Comparison of ENCODE assay signal across 8 cellular contexts in genomic region chr5:16455670-16456069, GRCh38. TPM values are rescaled to one million over a fixed set of nuclear protein-coding genes. Genes with fewer than 3 reads are reported as not detected.
DNase-seq lines count a peak whose midpoint lies in the region; ATAC-seq and TF ChIP-seq lines count a peak whose summit lies in the region.

No MANE protein-coding gene starts in this region.

- no peak overlapping the region for H4K5ac ChIP-seq in mesendoderm (ENCODE audit: low read length)

- H3K9me2 ChIP-seq in HCT116 (ENCODE audit: insufficient read depth) (no peaks in the 10 kb centered on the region), PC-9 (ENCODE audit: insufficient read depth) (no peaks in the 10 kb centered on the region)

- TF ChIP-seq POLR2A in HCT116 (IDR thresholded peaks at IDR 0.05; ENCODE audit: borderline replicate concordance, extremely low read depth, insufficient read depth, insufficient read length), result no peak

- peaks cover 40 to 66% (median 51%) of the 10 kb centered on the region in 4 donors for H3K4me1 Mint-ChIP-seq in CD4-positive, alpha-beta memory T cell
- peaks cover 30% of the 10 kb centered on the region for H3K4me1 Mint-ChIP-seq in activated T-helper 17 cell treated with anti-CD3 and anti-CD28 coated beads, Interleukin-2, amount 50 U/mL, for 72 hours

- TF ChIP-seq CTCF in HCT116 (IDR thresholded peaks at IDR 0.05 in 2 of 3, conservative IDR thresholded peaks at IDR 0.05 in 1 of 3; ENCODE audit: borderline replicate concordance in 1 of 3, insufficient read depth in 1 of 3, low read depth in 2 of 3, low read length in 2 of 3) (no peak), PC-9 (conservative IDR thresholded peaks at IDR 0.05) (no peak)

- peak overlapping the region in 6 of 7 donors; percentile 43 to 92 (median 80) for H3K27ac Mint-ChIP-seq in CD4-positive, alpha-beta memory T cell
- peak overlapping the region; percentile 72 for H3K27ac Mint-ChIP-seq in activated T-helper 17 cell treated with anti-CD3 and anti-CD28 coated beads, Interleukin-2, amount 50 U/mL, for 72 hours

- no peaks in the 10 kb centered on the region for H3K9me3 Mint-ChIP-seq in CD4-positive, alpha-beta memory T cell
- H3K9me3 Mint-ChIP-seq in activated T-helper 17 cell treated with anti-CD3 and anti-CD28 coated beads, Interleukin-2, amount 50 U/mL, for 72 hours, result no peaks in the 10 kb centered on the region

- no peaks in the 10 kb centered on the region for H3K27me3 ChIP-seq in CD4-positive, alpha-beta memory T cell (ENCODE audit: insufficient read depth, low read length)
- H3K27me3 ChIP-seq in HCT116 (ENCODE audit: insufficient read depth, low read length) (no peaks in the 10 kb centered on the region), mesendoderm (ENCODE audit: insufficient read depth, low read length, poor library complexity) (no peaks in the 10 kb centered on the region), PC-9 (ENCODE audit: insufficient read depth, low read depth) (no peaks in the 10 kb centered on the region)

- H3K9ac ChIP-seq in HCT116 (ENCODE audit: low read length) (no peak overlapping the region), mesendoderm (ENCODE audit: low read length) (peak overlapping the region; percentile 27)

- no peak overlapping the region for H2AFZ ChIP-seq in HCT116 (ENCODE audit: low read depth, low read length, poor library complexity, severe bottlenecking)
- no peak overlapping the region for H2AFZ ChIP-seq in PC-9

- peak overlapping the region; percentile 71 for H3K56ac ChIP-seq in mesendoderm (ENCODE audit: low read length)

- DNase-seq in CD4-positive, alpha-beta memory T cell, result no peak
- no peak for DNase-seq in HCT116 (ENCODE audit: low read depth, low spot score)
- DNase-seq in mesendoderm, result no peak
- DNase-seq in NCI-H1417 treated with DMSO at 0.1 percent for 48 hours (lab: John Stamatoyannopoulos, UW), result no peak
- DNase-seq in T-helper 9 cell, result no peak
- no peak for DNase-seq in PC-9

- H2AK5ac ChIP-seq in mesendoderm (ENCODE audit: low read length), result no peak overlapping the region

- H3K4me3 ChIP-seq in CD4-positive, alpha-beta memory T cell (ENCODE audit: low read length in 2 of 2), result peak overlapping the region in 1 of 2 donors; percentile 4
- no peak overlapping the region for H3K4me3 ChIP-seq in HCT116 (replicated peaks in 1 of 2; ENCODE audit: low read depth in 1 of 2, low read length in 2 of 2)
- no peak overlapping the region for H3K4me3 ChIP-seq in mesendoderm (ENCODE audit: low read length)
- no peak overlapping the region for H3K4me3 ChIP-seq in PC-9

- peak overlapping the region; percentile 36 for H3K4ac ChIP-seq in mesendoderm (ENCODE audit: low read depth, low read length)

- H3K36me3 ChIP-seq in CD4-positive, alpha-beta memory T cell (ENCODE audit: insufficient read depth, low read length), result peaks cover 65% of the 10 kb centered on the region
- H3K36me3 ChIP-seq in HCT116 (ENCODE audit: control insufficient read depth in 1 of 2, insufficient read depth in 2 of 2, low read length in 2 of 2) (peaks cover 36 to 59% of the 10 kb centered on the region in 2 experiments), mesendoderm (ENCODE audit: control insufficient read depth, insufficient read depth, low read length) (peaks cover 4% of the 10 kb centered on the region), PC-9 (ENCODE audit: low read depth) (peaks cover 64% of the 10 kb centered on the region)

- intact Hi-C loops in CD4-positive, alpha-beta memory T cell (cut with micrococcal nuclease), result loop anchor here (1.0 kb wide), 2 partner anchors 10 to 211 kb away; partner anchors contain the start of gene ZNF622
- intact Hi-C loops in HCT116 (cut with micrococcal nuclease) (loop anchor here (2.0 to 5.0 kb wide), 2 partner anchors 295 to 1348 kb away; no protein-coding TSS in a partner anchor), PC-9 (cut with micrococcal nuclease; ENCODE audit: unreplicated experiment) (loop anchor here (1.0 kb wide), 1 partner anchor 295 kb away; no protein-coding TSS in a partner anchor)

- H4K20me1 ChIP-seq in HCT116 (ENCODE audit: insufficient read depth) (no peaks in the 10 kb centered on the region), PC-9 (ENCODE audit: insufficient read depth) (peaks cover 60% of the 10 kb centered on the region)

- peak overlapping the region; percentile 85 for H2BK120ac ChIP-seq in mesendoderm (ENCODE audit: low read depth, low read length)

- no peak for TF ChIP-seq RAD21 in HCT116 (IDR thresholded peaks at IDR 0.05; ENCODE audit: low read depth)

- POLR2A ChIA-PET in CD4-positive, alpha-beta memory T cell (lab: Charles Lee; ENCODE audit: partially characterized antibody), result interaction anchor here (0.6 to 1.5 kb wide), 4 partner anchors 9 to 1348 kb away, joined by 3 to 7 read pairs (median 4); partner anchors contain the start of gene ZNF622
- POLR2A ChIA-PET in HCT116 (lab: Charles Lee) (no interaction called here), PC-9 (lab: Charles Lee; ENCODE audit: unreplicated experiment) (interaction anchor here (0.6 kb wide), 1 partner anchor 28 kb away, joined by 3 read pairs; no protein-coding TSS in a partner anchor)

- H3K4me3 Mint-ChIP-seq in CD4-positive, alpha-beta memory T cell, result peak overlapping the region in 6 of 8 donors; percentile 25 to 82 (median 62)
- peak overlapping the region; percentile 55 for H3K4me3 Mint-ChIP-seq in activated T-helper 17 cell treated with anti-CD3 and anti-CD28 coated beads, Interleukin-2, amount 50 U/mL, for 72 hours

- peaks cover 61% of the 10 kb centered on the region for H3K4me1 ChIP-seq in CD4-positive, alpha-beta memory T cell (ENCODE audit: insufficient read depth, low read length)
- H3K4me1 ChIP-seq in HCT116 (ENCODE audit: control insufficient read depth in 1 of 2, insufficient read depth in 2 of 2, low read length in 2 of 2) (no peaks in the 10 kb centered on the region), mesendoderm (ENCODE audit: control insufficient read depth, low read depth, low read length) (peaks cover 2% of the 10 kb centered on the region), PC-9 (replicated peaks; ENCODE audit: insufficient read depth) (no peaks in the 10 kb centered on the region)

- H3K4me2 ChIP-seq in HCT116 (ENCODE audit: low read length), result no peak overlapping the region
- H3K4me2 ChIP-seq in mesendoderm (ENCODE audit: low read length), result no peak overlapping the region
- H3K4me2 ChIP-seq in PC-9, result no peak overlapping the region

- H3K23ac ChIP-seq in mesendoderm (ENCODE audit: low read length), result no peak overlapping the region

- ATAC-seq in HCT116, result 0 out of 2 replicates have a peak, but pooled peaks have one; percentile 9
- no peak for ATAC-seq in activated T-helper 17 cell treated with anti-CD3 and anti-CD28 coated beads, Interleukin-2, amount 50 U/mL, for 72 hours (replicated peaks)
- ATAC-seq in HG03442 (IDR thresholded peaks at IDR 0.05; ENCODE audit: unreplicated experiment), result no peak

- peaks cover 12% of the 10 kb centered on the region for H3F3A ChIP-seq in PC-9 (ENCODE audit: insufficient read depth, low read depth)

- peak overlapping the region; percentile 15 for H2BK5ac ChIP-seq in mesendoderm (ENCODE audit: low read length)

- H3K36me3 Mint-ChIP-seq in CD4-positive, alpha-beta memory T cell, result peaks cover 44 to 83% of the 10 kb centered on the region in 2 donors
- peaks cover 98% of the 10 kb centered on the region for H3K36me3 Mint-ChIP-seq in activated T-helper 17 cell treated with anti-CD3 and anti-CD28 coated beads, Interleukin-2, amount 50 U/mL, for 72 hours (ENCODE audit: low read depth)

- WGBS in mesendoderm (ENCODE audit: extremely low coverage, insufficient coverage, low lambda C conversion rate), result no CpG with 5 or more reads among the region's 5 CpGs

- H3K9me3 ChIP-seq in CD4-positive, alpha-beta memory T cell (ENCODE audit: control insufficient read depth in 1 of 2, low read length in 2 of 2), result no peaks in the 10 kb centered on the region
- no peaks in the 10 kb centered on the region for H3K9me3 ChIP-seq in HCT116 (ENCODE audit: control insufficient read depth in 1 of 2, insufficient read depth in 1 of 2, low read depth in 1 of 2, low read length in 2 of 2)
- H3K9me3 ChIP-seq in PC-9 (ENCODE audit: insufficient read depth, low read depth), result no peaks in the 10 kb centered on the region

- H3K79me2 ChIP-seq in HCT116 (ENCODE audit: insufficient read depth, low read length) (peaks cover 58% of the 10 kb centered on the region), mesendoderm (ENCODE audit: control insufficient read depth, insufficient read depth, low read length) (peaks cover 5% of the 10 kb centered on the region), PC-9 (ENCODE audit: low read depth) (peaks cover 18% of the 10 kb centered on the region)

- H3K18ac ChIP-seq in mesendoderm (ENCODE audit: low read length), result peak overlapping the region; percentile 53

- H4K8ac ChIP-seq in mesendoderm (ENCODE audit: low read depth, low read length), result no peak overlapping the region

- H3K79me1 ChIP-seq in mesendoderm (ENCODE audit: low read length), result peaks cover 7% of the 10 kb centered on the region

- CTCF ChIA-PET in CD4-positive, alpha-beta memory T cell (lab: Charles Lee; ENCODE audit: partially characterized antibody), result interaction anchor here (0.7 to 5.5 kb wide), 22 partner anchors 9 to 1352 kb away, joined by 3 to 50 read pairs (median 4); no protein-coding TSS in a partner anchor
- CTCF ChIA-PET in HCT116 (lab: Charles Lee) (interaction anchor here (0.9 to 2.2 kb wide), 11 partner anchors 8 to 1770 kb away, joined by 3 to 18 read pairs (median 6); no protein-coding TSS in a partner anchor), PC-9 (lab: Charles Lee) (interaction anchor here (0.6 to 2.7 kb wide), 10 partner anchors 8 to 322 kb away, joined by 3 to 23 read pairs (median 4); no protein-coding TSS in a partner anchor)

- BruUV-seq in HCT116 (replicated peaks; lab: Mats Ljungman, UMichigan), result no TSS peak
- no TSS peak for BruUV-seq in PC-9 (replicated peaks; lab: Mats Ljungman, UMichigan)

- peak overlapping the region; percentile 12 for H2BK15ac ChIP-seq in mesendoderm (replicated peaks; ENCODE audit: low read depth)

- RAD21 ChIA-PET in HCT116 (lab: Charles Lee; ENCODE audit: low non-redundant PET in 1 of 2, low total read pairs in 2 of 2, uncharacterized antibody in 2 of 2, unreplicated experiment in 2 of 2), result interaction anchor here (0.6 to 0.9 kb wide), 2 partner anchors 295 to 320 kb away, joined by 3 to 5 read pairs; no protein-coding TSS in a partner anchor

- H3K27me3 Mint-ChIP-seq in CD4-positive, alpha-beta memory T cell, result no peaks in the 10 kb centered on the region
- no peaks in the 10 kb centered on the region for H3K27me3 Mint-ChIP-seq in activated T-helper 17 cell treated with anti-CD3 and anti-CD28 coated beads, Interleukin-2, amount 50 U/mL, for 72 hours

- H3K27ac ChIP-seq in CD4-positive, alpha-beta memory T cell (ENCODE audit: low read depth, low read length), result no peak overlapping the region
- H3K27ac ChIP-seq in HCT116 (ENCODE audit: low read depth, low read length) (no peak overlapping the region), mesendoderm (ENCODE audit: low read depth, low read length) (no peak overlapping the region), PC-9 (no peak overlapping the region)

RNA-seq across cellular contexts. Expression of gene ZNF622, which starts 9.9 kb away (rescaled TPM):
- 10 to 100 TPM; 32.2 to 34.8 TPM for total RNA-seq in CD4-positive, alpha-beta memory T cell
- 10 to 100 TPM; 56.9 to 71.8 TPM for polyA plus RNA-seq in CD4-positive, alpha-beta memory T cell
- total RNA-seq in HCT116 (2021; ENCODE audit: unreplicated experiment), result 25.2 TPM
- 25.2 and 26.6 TPM in 2 replicates for polyA plus RNA-seq in HCT116 (2012)
- 10 to 100 TPM; 27.0 to 37.3 TPM for total RNA-seq in activated T-helper 17 cell treated with anti-CD3 and anti-CD28 coated beads, Interleukin-2, amount 50 U/mL, for 72 hours
- 45.3 TPM for polyA plus RNA-seq in mesendoderm (2013, experiment 1 of 2)
- 47.1 TPM for polyA plus RNA-seq in mesendoderm (2013, experiment 2 of 2)
- 54.4 and 73.5 TPM in 2 replicates for total RNA-seq in PC-9 (2021)
